1 cellular context compared by ENCODE assay signal in the genomic region with DNA sequence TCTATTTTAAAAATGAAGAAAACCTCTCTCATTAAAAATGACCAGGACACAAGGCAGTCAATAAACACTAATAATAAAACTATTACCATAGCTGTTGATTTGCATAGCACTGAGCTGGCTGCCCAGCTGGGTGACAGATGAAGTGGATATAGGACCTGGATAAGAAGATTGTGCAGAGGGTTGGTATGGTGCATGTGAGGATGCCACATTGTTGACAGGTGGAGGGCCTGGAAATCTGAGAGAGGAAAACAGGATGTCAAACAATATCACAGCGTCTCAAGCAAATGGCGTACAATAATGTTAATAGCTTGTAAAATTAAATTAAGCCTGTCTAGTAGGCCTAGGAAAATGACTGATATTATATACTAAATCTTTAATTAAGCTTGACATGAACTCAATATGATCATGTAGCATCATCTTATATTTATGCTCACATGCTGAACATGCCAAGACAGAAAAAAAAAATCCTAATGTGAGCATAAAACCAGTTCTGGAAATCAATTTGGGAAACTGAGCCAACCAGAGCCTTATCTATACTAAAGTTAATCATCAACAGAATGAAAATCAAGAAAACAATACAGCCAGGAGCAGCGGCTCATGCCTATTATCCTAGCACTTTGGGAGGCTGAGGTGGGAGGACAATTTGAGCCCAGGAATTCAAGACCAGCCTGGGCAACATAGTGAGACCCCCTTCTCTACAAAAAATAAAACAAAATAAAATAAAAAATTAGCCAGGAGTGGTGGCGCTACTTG.
TF ChIP-seq lines count a peak whose summit lies in the region.

No MANE protein-coding gene starts in this region.

TF ChIP-seq in SK-N-SH, 30 proteins besides CTCF, POLR2A, EP300 and RAD21 (continued from another document):
- TF ChIP-seq, protein P1, sequence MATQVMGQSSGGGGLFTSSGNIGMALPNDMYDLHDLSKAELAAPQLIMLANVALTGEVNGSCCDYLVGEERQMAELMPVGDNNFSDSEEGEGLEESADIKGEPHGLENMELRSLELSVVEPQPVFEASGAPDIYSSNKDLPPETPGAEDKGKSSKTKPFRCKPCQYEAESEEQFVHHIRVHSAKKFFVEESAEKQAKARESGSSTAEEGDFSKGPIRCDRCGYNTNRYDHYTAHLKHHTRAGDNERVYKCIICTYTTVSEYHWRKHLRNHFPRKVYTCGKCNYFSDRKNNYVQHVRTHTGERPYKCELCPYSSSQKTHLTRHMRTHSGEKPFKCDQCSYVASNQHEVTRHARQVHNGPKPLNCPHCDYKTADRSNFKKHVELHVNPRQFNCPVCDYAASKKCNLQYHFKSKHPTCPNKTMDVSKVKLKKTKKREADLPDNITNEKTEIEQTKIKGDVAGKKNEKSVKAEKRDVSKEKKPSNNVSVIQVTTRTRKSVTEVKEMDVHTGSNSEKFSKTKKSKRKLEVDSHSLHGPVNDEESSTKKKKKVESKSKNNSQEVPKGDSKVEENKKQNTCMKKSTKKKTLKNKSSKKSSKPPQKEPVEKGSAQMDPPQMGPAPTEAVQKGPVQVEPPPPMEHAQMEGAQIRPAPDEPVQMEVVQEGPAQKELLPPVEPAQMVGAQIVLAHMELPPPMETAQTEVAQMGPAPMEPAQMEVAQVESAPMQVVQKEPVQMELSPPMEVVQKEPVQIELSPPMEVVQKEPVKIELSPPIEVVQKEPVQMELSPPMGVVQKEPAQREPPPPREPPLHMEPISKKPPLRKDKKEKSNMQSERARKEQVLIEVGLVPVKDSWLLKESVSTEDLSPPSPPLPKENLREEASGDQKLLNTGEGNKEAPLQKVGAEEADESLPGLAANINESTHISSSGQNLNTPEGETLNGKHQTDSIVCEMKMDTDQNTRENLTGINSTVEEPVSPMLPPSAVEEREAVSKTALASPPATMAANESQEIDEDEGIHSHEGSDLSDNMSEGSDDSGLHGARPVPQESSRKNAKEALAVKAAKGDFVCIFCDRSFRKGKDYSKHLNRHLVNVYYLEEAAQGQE (IDR thresholded peaks at IDR 0.05; ENCODE audit: low read depth, low read length): no peak
- TF ChIP-seq JUND (IDR thresholded peaks at IDR 0.05) (no peak), POLR2AphosphoS5 (IDR thresholded peaks at IDR 0.05; ENCODE audit: low read depth, low read length) (no peak), SIN3A (IDR thresholded peaks at IDR 0.05; ENCODE audit: borderline replicate concordance, low read depth, low read length) (no peak), SMC3 (IDR thresholded peaks at IDR 0.05; ENCODE audit: low read depth, low read length) (no peak), TAF1 (IDR thresholded peaks at IDR 0.05; ENCODE audit: borderline replicate concordance, low read depth, low read length) (no peak), YY1 (IDR thresholded peaks at IDR 0.05; ENCODE audit: low read depth) (no peak), ELF1 (IDR thresholded peaks at IDR 0.05) (no peak), TCF12 (IDR thresholded peaks at IDR 0.05) (peak; percentile 16; the same call in 1 of the 2 replicates)
- TF ChIP-seq, protein P2, sequence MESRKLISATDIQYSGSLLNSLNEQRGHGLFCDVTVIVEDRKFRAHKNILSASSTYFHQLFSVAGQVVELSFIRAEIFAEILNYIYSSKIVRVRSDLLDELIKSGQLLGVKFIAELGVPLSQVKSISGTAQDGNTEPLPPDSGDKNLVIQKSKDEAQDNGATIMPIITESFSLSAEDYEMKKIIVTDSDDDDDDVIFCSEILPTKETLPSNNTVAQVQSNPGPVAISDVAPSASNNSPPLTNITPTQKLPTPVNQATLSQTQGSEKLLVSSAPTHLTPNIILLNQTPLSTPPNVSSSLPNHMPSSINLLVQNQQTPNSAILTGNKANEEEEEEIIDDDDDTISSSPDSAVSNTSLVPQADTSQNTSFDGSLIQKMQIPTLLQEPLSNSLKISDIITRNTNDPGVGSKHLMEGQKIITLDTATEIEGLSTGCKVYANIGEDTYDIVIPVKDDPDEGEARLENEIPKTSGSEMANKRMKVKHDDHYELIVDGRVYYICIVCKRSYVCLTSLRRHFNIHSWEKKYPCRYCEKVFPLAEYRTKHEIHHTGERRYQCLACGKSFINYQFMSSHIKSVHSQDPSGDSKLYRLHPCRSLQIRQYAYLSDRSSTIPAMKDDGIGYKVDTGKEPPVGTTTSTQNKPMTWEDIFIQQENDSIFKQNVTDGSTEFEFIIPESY (IDR thresholded peaks at IDR 0.05; ENCODE audit: borderline replicate concordance, low read depth): no peak
- TF ChIP-seq, protein P3, sequence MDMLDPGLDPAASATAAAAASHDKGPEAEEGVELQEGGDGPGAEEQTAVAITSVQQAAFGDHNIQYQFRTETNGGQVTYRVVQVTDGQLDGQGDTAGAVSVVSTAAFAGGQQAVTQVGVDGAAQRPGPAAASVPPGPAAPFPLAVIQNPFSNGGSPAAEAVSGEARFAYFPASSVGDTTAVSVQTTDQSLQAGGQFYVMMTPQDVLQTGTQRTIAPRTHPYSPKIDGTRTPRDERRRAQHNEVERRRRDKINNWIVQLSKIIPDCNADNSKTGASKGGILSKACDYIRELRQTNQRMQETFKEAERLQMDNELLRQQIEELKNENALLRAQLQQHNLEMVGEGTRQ (IDR thresholded peaks at IDR 0.05; ENCODE audit: borderline replicate concordance, low read depth, low read length): no peak
- TF ChIP-seq, protein P4, sequence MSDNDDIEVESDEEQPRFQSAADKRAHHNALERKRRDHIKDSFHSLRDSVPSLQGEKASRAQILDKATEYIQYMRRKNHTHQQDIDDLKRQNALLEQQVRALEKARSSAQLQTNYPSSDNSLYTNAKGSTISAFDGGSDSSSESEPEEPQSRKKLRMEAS (IDR thresholded peaks at IDR 0.05; ENCODE audit: low read depth): no peak
- TF ChIP-seq, protein P5, sequence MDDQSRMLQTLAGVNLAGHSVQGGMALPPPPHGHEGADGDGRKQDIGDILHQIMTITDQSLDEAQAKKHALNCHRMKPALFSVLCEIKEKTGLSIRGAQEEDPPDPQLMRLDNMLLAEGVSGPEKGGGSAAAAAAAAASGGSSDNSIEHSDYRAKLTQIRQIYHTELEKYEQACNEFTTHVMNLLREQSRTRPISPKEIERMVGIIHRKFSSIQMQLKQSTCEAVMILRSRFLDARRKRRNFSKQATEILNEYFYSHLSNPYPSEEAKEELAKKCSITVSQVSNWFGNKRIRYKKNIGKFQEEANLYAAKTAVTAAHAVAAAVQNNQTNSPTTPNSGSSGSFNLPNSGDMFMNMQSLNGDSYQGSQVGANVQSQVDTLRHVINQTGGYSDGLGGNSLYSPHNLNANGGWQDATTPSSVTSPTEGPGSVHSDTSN (IDR thresholded peaks at IDR 0.05): peak; percentile 24; the same call in 1 of the 2 replicates
